Comparison of ENCODE assay signal across 9 cellular contexts in the genomic region with DNA sequence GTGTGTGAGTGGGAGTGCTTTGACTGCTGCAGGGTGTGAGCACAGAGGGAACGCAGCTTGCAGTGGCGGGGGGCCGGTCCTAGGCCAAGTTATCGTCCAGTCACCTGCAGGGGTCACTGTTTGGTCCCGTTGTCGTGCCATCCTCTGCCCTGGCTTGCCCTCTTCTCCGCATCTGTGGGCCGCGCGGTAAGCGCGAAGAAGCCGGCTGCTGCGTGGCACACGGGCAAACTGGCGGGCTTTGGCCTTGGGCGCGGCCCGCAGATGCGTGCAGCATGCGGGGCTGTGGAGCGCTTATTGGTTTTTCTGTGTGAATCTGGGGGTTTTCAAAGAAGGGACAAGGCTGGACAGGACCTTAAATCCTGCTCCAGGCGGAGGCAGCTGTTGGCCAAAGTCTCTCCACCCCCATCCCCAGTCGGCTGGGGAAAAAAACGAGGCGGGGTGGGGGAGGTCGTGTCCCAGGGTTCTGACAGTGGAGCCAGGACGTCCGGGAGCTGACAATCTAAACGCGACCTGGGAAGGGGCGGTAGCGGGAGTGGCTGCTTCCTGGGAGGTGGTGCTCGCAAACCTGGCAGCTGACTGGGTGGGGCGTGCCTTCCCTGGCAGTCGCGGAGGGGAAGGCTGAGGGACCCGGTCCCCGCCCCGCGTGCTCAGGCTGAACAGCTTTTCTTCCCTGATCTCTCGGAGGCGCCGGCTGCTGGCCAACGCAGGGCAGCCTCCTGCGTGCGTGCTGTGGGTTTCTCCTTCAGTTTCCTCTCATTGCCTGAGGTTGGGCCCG. TPM values are rescaled to one million over a fixed set of nuclear protein-coding genes. Genes with fewer than 3 reads are reported as not detected.
DNase-seq lines count a peak whose midpoint lies in the region; ATAC-seq and TF ChIP-seq lines count a peak whose summit lies in the region.
"Had no signal": no experiment of that assay in that cellular context is flagged by ENCODE, and none has a peak within 500 bp of the region (broad histone marks: within the 10 kb centered on the region; RNA-seq: fewer than 3 reads in every experiment).

No MANE protein-coding gene starts in this region.

- H3K4me3 ChIP-seq in WI38 (ENCODE audit: low read depth, low read length): peak overlapping the region; percentile 57
- H3K4me3 ChIP-seq in right cardiac atrium (ENCODE audit: low read length): peak overlapping the region; percentile 40

- ATAC-seq in right cardiac atrium: peak; percentile 93 to 96
- peak; percentile 87 for ATAC-seq in sciatic nerve
- no peak for ATAC-seq in HG02642 (IDR thresholded peaks at IDR 0.05; ENCODE audit: poor library complexity, unreplicated experiment)
- ATAC-seq: stimulated activated naive B cell treated with anti-CD40 and anti-IgM and Interleukin-4, amounts not matched to agents 10 μg/mL and 1 μg/mL and 100 μg/mL, for 72 hours had no signal

- WGBS in right cardiac atrium: 9% methylated on average over 48 of the region's 48 CpGs

- peaks cover 2% of the 10 kb centered on the region for H3K9me3 ChIP-seq in right cardiac atrium (ENCODE audit: control insufficient read depth, low read length)

- DNase-seq in GM13976 (ENCODE audit: low spot score) (peak; percentile 17), right cardiac atrium (peak; percentile 87 to 93 (median 93)), sciatic nerve (ENCODE audit: low spot score) (peak; percentile 82), NK-92 (lab: John Stamatoyannopoulos, UW; ENCODE audit: unreplicated experiment) (no peak), epidermal melanocyte (ENCODE audit: insufficient read length, low spot score) (no peak)
- no peak for DNase-seq in activated CD4-positive, alpha-beta memory T cell treated with anti-CD3 and anti-CD28 coated beads for 36 hours
- DNase-seq: stimulated activated naive B cell treated with anti-CD40 and anti-IgM and Interleukin-4, amounts not matched to agents 10 μg/mL and 1 μg/mL and 100 μg/mL, for 72 hours had no signal

- H3K9me3 Mint-ChIP-seq in activated CD4-positive, alpha-beta memory T cell treated with anti-CD3 and anti-CD28 coated beads for 36 hours: peaks cover 4% of the 10 kb centered on the region

- POLR2A ChIA-PET in activated CD4-positive, alpha-beta memory T cell treated with anti-CD3 and anti-CD28 coated beads for 36 hours (lab: Charles Lee): no interaction called here

- H3K4me3 Mint-ChIP-seq in activated CD4-positive, alpha-beta memory T cell treated with anti-CD3 and anti-CD28 coated beads for 36 hours: no peak overlapping the region
- H3K4me3 Mint-ChIP-seq: stimulated activated naive B cell treated with anti-CD40 and anti-IgM and Interleukin-4, amounts not matched to agents 10 μg/mL and 1 μg/mL and 100 μg/mL, for 72 hours had no signal

- intact Hi-C loops in right cardiac atrium (cut with DNase I): no loop called here
- intact Hi-C loops in sciatic nerve (cut with DNase I): no loop called here
- intact Hi-C loops in activated CD4-positive, alpha-beta memory T cell treated with anti-CD3 and anti-CD28 coated beads for 36 hours (cut with micrococcal nuclease): no loop called here

- peak overlapping the region; percentile 12 for H3K27ac ChIP-seq in right cardiac atrium (ENCODE audit: low read length)

- CTCF ChIA-PET in activated CD4-positive, alpha-beta memory T cell treated with anti-CD3 and anti-CD28 coated beads for 36 hours (lab: Charles Lee): interaction anchor here (1.1 to 2.9 kb wide), 2 partner anchors 10 to 31 kb away, joined by 4 to 11 read pairs; no protein-coding TSS in a partner anchor

- H3K36me3 Mint-ChIP-seq in activated CD4-positive, alpha-beta memory T cell treated with anti-CD3 and anti-CD28 coated beads for 36 hours: no peaks in the 10 kb centered on the region

- TF ChIP-seq CTCF in GM13976 (IDR thresholded peaks at IDR 0.05; ENCODE audit: borderline replicate concordance, control extremely low read depth, extremely low read depth, insufficient read depth, missing control alignments) (no peak), WI38 (IDR thresholded peaks at IDR 0.05; ENCODE audit: low read depth, low read length) (0 out of 2 replicates have a peak, but pooled peaks have one; percentile 20)

- no peaks in the 10 kb centered on the region for H3K4me1 Mint-ChIP-seq in activated CD4-positive, alpha-beta memory T cell treated with anti-CD3 and anti-CD28 coated beads for 36 hours (ENCODE audit: low read depth)
- H3K4me1 Mint-ChIP-seq: stimulated activated naive B cell treated with anti-CD40 and anti-IgM and Interleukin-4, amounts not matched to agents 10 μg/mL and 1 μg/mL and 100 μg/mL, for 72 hours had no signal

- in situ Hi-C loops in GM13976 (cut with MboI; ENCODE audit: low sequenced_read_pairs, unreplicated experiment): no loop called here

- H3K4me1 ChIP-seq in right cardiac atrium (ENCODE audit: control insufficient read depth, insufficient read depth, low read length): peaks cover 2% of the 10 kb centered on the region

- H3K27me3 Mint-ChIP-seq in activated CD4-positive, alpha-beta memory T cell treated with anti-CD3 and anti-CD28 coated beads for 36 hours: peaks cover 24% of the 10 kb centered on the region

- no peaks in the 10 kb centered on the region for H3K27me3 ChIP-seq in right cardiac atrium (ENCODE audit: control insufficient read depth, insufficient read depth)

- H3K27ac Mint-ChIP-seq in activated CD4-positive, alpha-beta memory T cell treated with anti-CD3 and anti-CD28 coated beads for 36 hours: no peak overlapping the region
- H3K27ac Mint-ChIP-seq: stimulated activated naive B cell treated with anti-CD40 and anti-IgM and Interleukin-4, amounts not matched to agents 10 μg/mL and 1 μg/mL and 100 μg/mL, for 72 hours had no signal

RNA-seq across cellular contexts. Expression of gene VEPH1, which starts 39.7 kb away (rescaled TPM):
- total RNA-seq in right cardiac atrium (under 1 TPM in 2 of 4 donors, not detected in 2; 0.22 to 0.26 TPM), sciatic nerve (1.0 TPM)
- 0.25 TPM for polyA plus RNA-seq in right cardiac atrium
- total RNA-seq in activated CD4-positive, alpha-beta memory T cell treated with anti-CD3 and anti-CD28 coated beads for 36 hours: not detected

Comparison
In these comparisons a context has a peak if more than half of its experiments do, and no peak if none do; other contexts are left out.
1. DNase-seq: peak in GM13976 (single experiment), right cardiac atrium (3 of 3) and sciatic nerve (single experiment); none in NK-92 (single experiment), activated CD4-positive, alpha-beta memory T cell treated with anti-CD3 and anti-CD28 coated beads for 36 hours (single experiment) and epidermal melanocyte (single experiment).